Comparison of ENCODE assay signal across 8 cellular contexts in genomic region chr17:7615265-7615747, GRCh38. TPM values are rescaled to one million over a fixed set of nuclear protein-coding genes. Genes with fewer than 3 reads are reported as not detected.
A peak's percentile ranks its signal among the peaks of the same experiment; 100 is the strongest.
DNase-seq lines count a peak whose midpoint lies in the region; ATAC-seq, FAIRE-seq and TF ChIP-seq lines count a peak whose summit lies in the region.

No MANE protein-coding gene starts in this region.

- peaks cover 41% of the 10 kb centered on the region for H3K79me2 ChIP-seq in keratinocyte (ENCODE audit: control insufficient read depth, insufficient read depth, low read length)

- H3K4me3 ChIP-seq in keratinocyte (ENCODE audit: control insufficient read depth in 2 of 3, extremely low read depth in 1 of 3, insufficient read depth in 2 of 3, low read depth in 1 of 3, low read length in 3 of 3): peak overlapping the region in 2 of 3 experiments; percentile 25 to 65

- H3K27ac ChIP-seq in keratinocyte (ENCODE audit: control insufficient read depth, insufficient read depth, low read length) (peak overlapping the region; percentile 40), temporal lobe (ENCODE audit: low read depth, low read length) (peak overlapping the region; percentile 77)

- H3K27me3 ChIP-seq in keratinocyte (ENCODE audit: control insufficient read depth, extremely low read depth, insufficient read depth, low read length): no peaks in the 10 kb centered on the region

- H3K9ac ChIP-seq in keratinocyte (ENCODE audit: control insufficient read depth, extremely low read depth, insufficient read depth, low read length): peak overlapping the region; percentile 61

- peaks cover 0 to 5% of the 10 kb centered on the region in 2 experiments for H3K36me3 ChIP-seq in keratinocyte (ENCODE audit: control insufficient read depth in 2 of 2, extremely low read depth in 1 of 2, insufficient read depth in 2 of 2, low read length in 2 of 2)

- POLR2A ChIA-PET in activated CD4-positive, alpha-beta T cell treated with anti-CD3 and anti-CD28 coated beads, Interleukin-2, amount 10 ng/mL, durations not matched to agents 7 days and 5 days (lab: Charles Lee): interaction anchor here (0.6 to 1.4 kb wide), 4 partner anchors 35 to 575 kb away, joined by 3 to 6 read pairs (median 4); partner anchors contain the start of genes ATP1B2, BORCS6 and TP53
- POLR2A ChIA-PET in activated naive CD8-positive, alpha-beta T cell treated with anti-CD3 and anti-CD28 coated beads, Interleukin-2, amount 10 ng/mL, durations not matched to agents 7 days and 5 days (lab: Charles Lee): interaction anchor here (0.8 to 2.7 kb wide), 17 partner anchors 12 to 179 kb away, joined by 3 to 22 read pairs (median 4); partner anchors contain the start of genes ATP1B2, CD68, DNAH2 and MPDU1

- H2AFZ ChIP-seq in keratinocyte (ENCODE audit: control insufficient read depth, low read length): peak overlapping the region; percentile 83

- TF ChIP-seq CTCF in keratinocyte (optimal IDR thresholded peaks at IDR 0.05 in 1 of 3, IDR thresholded peaks at IDR 0.05 in 1 of 3, conservative IDR thresholded peaks at IDR 0.05 in 1 of 3; ENCODE audit: extremely low read depth in 1 of 3, insufficient read depth in 2 of 3, low read length in 3 of 3): no peak

- peaks cover 31% of the 10 kb centered on the region for H3K4me1 Mint-ChIP-seq in activated CD4-positive, alpha-beta T cell treated with anti-CD3 and anti-CD28 coated beads, Interleukin-2, amount 10 ng/mL, durations not matched to agents 7 days and 5 days
- H3K4me1 Mint-ChIP-seq in activated naive CD8-positive, alpha-beta T cell treated with anti-CD3 and anti-CD28 coated beads, Interleukin-2, amount 10 ng/mL, durations not matched to agents 7 days and 5 days: peaks cover 24% of the 10 kb centered on the region

- peak overlapping the region; percentile 83 for H3K4me3 Mint-ChIP-seq in activated CD4-positive, alpha-beta T cell treated with anti-CD3 and anti-CD28 coated beads, Interleukin-2, amount 10 ng/mL, durations not matched to agents 7 days and 5 days
- peak overlapping the region; percentile 86 for H3K4me3 Mint-ChIP-seq in activated naive CD8-positive, alpha-beta T cell treated with anti-CD3 and anti-CD28 coated beads, Interleukin-2, amount 10 ng/mL, durations not matched to agents 7 days and 5 days

- FAIRE-seq in keratinocyte (lab: Jason Lieb, UNC): peak; percentile 36

- H4K20me1 ChIP-seq in keratinocyte (ENCODE audit: control insufficient read depth, extremely low read depth, insufficient read depth, low read length): peaks cover 3% of the 10 kb centered on the region

- no peak for ATAC-seq in activated naive CD8-positive, alpha-beta T cell treated with anti-CD3 and anti-CD28 coated beads, Interleukin-2, amount 10 ng/mL, durations not matched to agents 7 days and 5 days (ENCODE audit: low read depth)
- no peak for ATAC-seq in GM21529 (IDR thresholded peaks at IDR 0.05; ENCODE audit: unreplicated experiment)

- dilution Hi-C loops in keratinocyte (cut with MboI; ENCODE audit: extremely low pct_ligation_motif_present, low sequenced_read_pairs): no loop called here

- H3K9me3 ChIP-seq in keratinocyte (ENCODE audit: control insufficient read depth, low read depth, low read length): no peaks in the 10 kb centered on the region

- peaks cover 10% of the 10 kb centered on the region for H3K36me3 Mint-ChIP-seq in activated CD4-positive, alpha-beta T cell treated with anti-CD3 and anti-CD28 coated beads, Interleukin-2, amount 10 ng/mL, durations not matched to agents 7 days and 5 days (ENCODE audit: low read depth)
- peaks cover 1% of the 10 kb centered on the region for H3K36me3 Mint-ChIP-seq in activated naive CD8-positive, alpha-beta T cell treated with anti-CD3 and anti-CD28 coated beads, Interleukin-2, amount 10 ng/mL, durations not matched to agents 7 days and 5 days

- CTCF ChIA-PET in activated CD4-positive, alpha-beta T cell treated with anti-CD3 and anti-CD28 coated beads, Interleukin-2, amount 10 ng/mL, durations not matched to agents 7 days and 5 days (lab: Charles Lee): interaction anchor here (0.6 to 2.4 kb wide), 16 partner anchors 12 to 747 kb away, joined by 3 to 12 read pairs (median 3); partner anchors contain the start of genes ATP1B2, SAT2, SLC16A13 and SOX15

- no peaks in the 10 kb centered on the region for H3K9me1 ChIP-seq in keratinocyte (ENCODE audit: control insufficient read depth, extremely low read depth, insufficient read depth, low read length)

- H3K9me3 Mint-ChIP-seq in activated CD4-positive, alpha-beta T cell treated with anti-CD3 and anti-CD28 coated beads, Interleukin-2, amount 10 ng/mL, durations not matched to agents 7 days and 5 days: no peaks in the 10 kb centered on the region
- no peaks in the 10 kb centered on the region for H3K9me3 Mint-ChIP-seq in activated naive CD8-positive, alpha-beta T cell treated with anti-CD3 and anti-CD28 coated beads, Interleukin-2, amount 10 ng/mL, durations not matched to agents 7 days and 5 days

- peak overlapping the region; percentile 96 for H3K27ac Mint-ChIP-seq in activated CD4-positive, alpha-beta T cell treated with anti-CD3 and anti-CD28 coated beads, Interleukin-2, amount 10 ng/mL, durations not matched to agents 7 days and 5 days
- H3K27ac Mint-ChIP-seq in activated naive CD8-positive, alpha-beta T cell treated with anti-CD3 and anti-CD28 coated beads, Interleukin-2, amount 10 ng/mL, durations not matched to agents 7 days and 5 days: peak overlapping the region; percentile 95

- DNase-seq in activated CD4-positive, alpha-beta T cell treated with anti-CD3 and anti-CD28 coated beads, Interleukin-2, amount 10 ng/mL, durations not matched to agents 7 days and 5 days: no peak
- no peak for DNase-seq in activated CD4-positive, alpha-beta T cell treated with anti-CD3 and anti-CD28 coated beads for 48 hours
- DNase-seq in activated naive CD8-positive, alpha-beta T cell treated with anti-CD3 and anti-CD28 coated beads, Interleukin-2, amount 10 ng/mL, durations not matched to agents 7 days and 5 days: no peak
- DNase-seq in keratinocyte (ENCODE audit: low read depth, low spot score): no peak
- no peak for DNase-seq in NCI-H2227 treated with DMSO at 0.1 percent for 48 hours (lab: John Stamatoyannopoulos, UW)
- no peak for DNase-seq in dermis blood vessel endothelial cell

- H3K4me2 ChIP-seq in keratinocyte (ENCODE audit: control insufficient read depth, extremely low read depth, insufficient read depth, low read depth, low read length): peak overlapping the region; percentile 58

- no peaks in the 10 kb centered on the region for H3K27me3 Mint-ChIP-seq in activated CD4-positive, alpha-beta T cell treated with anti-CD3 and anti-CD28 coated beads, Interleukin-2, amount 10 ng/mL, durations not matched to agents 7 days and 5 days
- H3K27me3 Mint-ChIP-seq in activated naive CD8-positive, alpha-beta T cell treated with anti-CD3 and anti-CD28 coated beads, Interleukin-2, amount 10 ng/mL, durations not matched to agents 7 days and 5 days: no peaks in the 10 kb centered on the region

- H3K4me1 ChIP-seq in keratinocyte (ENCODE audit: control insufficient read depth, extremely low read depth, insufficient read depth, low read length): peaks cover 20% of the 10 kb centered on the region

RNA-seq across cellular contexts. Expression of gene FXR2, which starts 0.6 kb away (rescaled TPM):
- 10 to 100 TPM; 27.5 to 28.8 TPM for total RNA-seq in activated CD4-positive, alpha-beta T cell treated with anti-CD3 and anti-CD28 coated beads, Interleukin-2, amount 10 ng/mL, durations not matched to agents 7 days and 5 days
- 10 to 100 TPM; 37.7 to 38.2 TPM for total RNA-seq in activated naive CD8-positive, alpha-beta T cell treated with anti-CD3 and anti-CD28 coated beads, Interleukin-2, amount 10 ng/mL, durations not matched to agents 7 days and 5 days
- 30.6 to 44.3 TPM (median 32.2 TPM) in 3 replicates for polyA plus RNA-seq in keratinocyte
- polyA plus RNA-seq in keratinocyte (2011; ENCODE audit: low read depth): 18.0 TPM
- polyA plus RNA-seq in keratinocyte (2011; cell fraction: cytosol; rRNA removed): 30.5 and 40.9 TPM in 2 replicates
- polyA plus RNA-seq in keratinocyte (2011; cell fraction: nucleus; rRNA removed): 54.7 and 71.5 TPM in 2 replicates
- polyA plus RNA-seq in keratinocyte (2012; ENCODE audit: low replicate concordance): 27.7 and 31.6 TPM in 2 replicates
- 30.3 to 82.2 TPM (median 47.0 TPM) in 3 replicates for polyA minus RNA-seq in keratinocyte
- polyA minus RNA-seq in keratinocyte (2011; cell fraction: cytosol; rRNA and poly(A)+ RNA removed): 51.0 TPM
- 21.5 and 22.6 TPM in 2 replicates for polyA minus RNA-seq in keratinocyte (2011; cell fraction: nucleus; rRNA and poly(A)+ RNA removed)
- 35.7 TPM for total RNA-seq in temporal lobe
- 38.8 and 51.1 TPM in 2 replicates for total RNA-seq in dermis blood vessel endothelial cell

RNA-seq across cellular contexts. Expression of gene SAT2, which starts 12.3 kb away (rescaled TPM):
- 10 to 100 TPM; 18.5 to 23.6 TPM for total RNA-seq in activated CD4-positive, alpha-beta T cell treated with anti-CD3 and anti-CD28 coated beads, Interleukin-2, amount 10 ng/mL, durations not matched to agents 7 days and 5 days
- 10 to 100 TPM; 40.0 to 41.2 TPM for total RNA-seq in activated naive CD8-positive, alpha-beta T cell treated with anti-CD3 and anti-CD28 coated beads, Interleukin-2, amount 10 ng/mL, durations not matched to agents 7 days and 5 days
- polyA plus RNA-seq in keratinocyte: 23.5 to 26.9 TPM (median 25.8 TPM) in 3 replicates
- 43.2 TPM for polyA plus RNA-seq in keratinocyte (2011; ENCODE audit: low read depth)
- polyA plus RNA-seq in keratinocyte (2011; cell fraction: cytosol; rRNA removed): 20.9 and 25.2 TPM in 2 replicates
- polyA plus RNA-seq in keratinocyte (2011; cell fraction: nucleus; rRNA removed): 37.4 and 39.0 TPM in 2 replicates
- 41.1 and 68.2 TPM in 2 replicates for polyA plus RNA-seq in keratinocyte (2012; ENCODE audit: low replicate concordance)
- polyA minus RNA-seq in keratinocyte: 6.8 to 8.1 TPM (median 7.4 TPM) in 3 replicates
- polyA minus RNA-seq in keratinocyte (2011; cell fraction: cytosol; rRNA and poly(A)+ RNA removed): 7.1 TPM
- polyA minus RNA-seq in keratinocyte (2011; cell fraction: nucleus; rRNA and poly(A)+ RNA removed): 3.7 and 5.3 TPM in 2 replicates
- 39.6 TPM for total RNA-seq in temporal lobe
- total RNA-seq in dermis blood vessel endothelial cell: 20.8 and 31.5 TPM in 2 replicates

RNA-seq across cellular contexts. Expression of gene SHBG, which starts 14.6 kb away (rescaled TPM):
- not detected for total RNA-seq in activated CD4-positive, alpha-beta T cell treated with anti-CD3 and anti-CD28 coated beads, Interleukin-2, amount 10 ng/mL, durations not matched to agents 7 days and 5 days
- total RNA-seq in activated naive CD8-positive, alpha-beta T cell treated with anti-CD3 and anti-CD28 coated beads, Interleukin-2, amount 10 ng/mL, durations not matched to agents 7 days and 5 days: not detected
- 0.14 to 0.44 TPM (median 0.23 TPM) in 3 replicates for polyA plus RNA-seq in keratinocyte
- polyA plus RNA-seq in keratinocyte (2011; ENCODE audit: low read depth): not detected
- 0.12 and 0.17 TPM in 2 replicates for polyA plus RNA-seq in keratinocyte (2011; cell fraction: cytosol; rRNA removed)
- 0.17 and 0.41 TPM in 2 replicates for polyA plus RNA-seq in keratinocyte (2011; cell fraction: nucleus; rRNA removed)
- 0.27 and 0.28 TPM in 2 replicates for polyA plus RNA-seq in keratinocyte (2012; ENCODE audit: low replicate concordance)
- not detected in 3 replicates for polyA minus RNA-seq in keratinocyte
- not detected for polyA minus RNA-seq in keratinocyte (2011; cell fraction: cytosol; rRNA and poly(A)+ RNA removed)
- polyA minus RNA-seq in keratinocyte (2011; cell fraction: nucleus; rRNA and poly(A)+ RNA removed): 0.63 TPM in 1 of 2 replicates, not detected in the other
- total RNA-seq in temporal lobe (not detected), dermis blood vessel endothelial cell (0.51 TPM in 1 of 2 replicates, not detected in the other)

RNA-seq across cellular contexts. Expression of gene SOX15, which starts 25.4 kb away (rescaled TPM):
- under 1 TPM; 0.57 to 0.71 TPM for total RNA-seq in activated CD4-positive, alpha-beta T cell treated with anti-CD3 and anti-CD28 coated beads, Interleukin-2, amount 10 ng/mL, durations not matched to agents 7 days and 5 days
- under 1 TPM; 0.30 to 0.57 TPM for total RNA-seq in activated naive CD8-positive, alpha-beta T cell treated with anti-CD3 and anti-CD28 coated beads, Interleukin-2, amount 10 ng/mL, durations not matched to agents 7 days and 5 days
- polyA plus RNA-seq in keratinocyte: 85.7 to 111 TPM (median 86.2 TPM) in 3 replicates
- 21.8 TPM for polyA plus RNA-seq in keratinocyte (2011; ENCODE audit: low read depth)
- polyA plus RNA-seq in keratinocyte (2011; cell fraction: cytosol; rRNA removed): 60.4 and 130 TPM in 2 replicates
- polyA plus RNA-seq in keratinocyte (2011; cell fraction: nucleus; rRNA removed): 100.0 and 127 TPM in 2 replicates
- polyA plus RNA-seq in keratinocyte (2012; ENCODE audit: low replicate concordance): 93.4 and 183 TPM in 2 replicates
- 38.9 to 110 TPM (median 44.2 TPM) in 3 replicates for polyA minus RNA-seq in keratinocyte
- polyA minus RNA-seq in keratinocyte (2011; cell fraction: cytosol; rRNA and poly(A)+ RNA removed): 177 TPM
- 83.3 and 86.1 TPM in 2 replicates for polyA minus RNA-seq in keratinocyte (2011; cell fraction: nucleus; rRNA and poly(A)+ RNA removed)
- total RNA-seq in temporal lobe: 0.49 TPM
- 0.14 and 0.17 TPM in 2 replicates for total RNA-seq in dermis blood vessel endothelial cell

RNA-seq across cellular contexts. Expression of gene MPDU1, which starts 31.7 kb away (rescaled TPM):
- total RNA-seq in activated CD4-positive, alpha-beta T cell treated with anti-CD3 and anti-CD28 coated beads, Interleukin-2, amount 10 ng/mL, durations not matched to agents 7 days and 5 days: 10 to 100 TPM; 62.3 to 81.7 TPM
- 10 to 100 TPM; 50.2 TPM for total RNA-seq in activated naive CD8-positive, alpha-beta T cell treated with anti-CD3 and anti-CD28 coated beads, Interleukin-2, amount 10 ng/mL, durations not matched to agents 7 days and 5 days
- 57.8 to 71.5 TPM (median 63.0 TPM) in 3 replicates for polyA plus RNA-seq in keratinocyte
- polyA plus RNA-seq in keratinocyte (2011; ENCODE audit: low read depth): 4.6 TPM
- 34.9 and 50.7 TPM in 2 replicates for polyA plus RNA-seq in keratinocyte (2011; cell fraction: cytosol; rRNA removed)
- 59.1 and 75.4 TPM in 2 replicates for polyA plus RNA-seq in keratinocyte (2011; cell fraction: nucleus; rRNA removed)
- polyA plus RNA-seq in keratinocyte (2012; ENCODE audit: low replicate concordance): 32.9 and 34.3 TPM in 2 replicates
- polyA minus RNA-seq in keratinocyte: 56.7 to 87.7 TPM (median 77.3 TPM) in 3 replicates
- polyA minus RNA-seq in keratinocyte (2011; cell fraction: cytosol; rRNA and poly(A)+ RNA removed): 35.3 TPM
- polyA minus RNA-seq in keratinocyte (2011; cell fraction: nucleus; rRNA and poly(A)+ RNA removed): 21.5 and 22.4 TPM in 2 replicates
- 28.5 TPM for total RNA-seq in temporal lobe
- total RNA-seq in dermis blood vessel endothelial cell: 113 and 133 TPM in 2 replicates
